ENCODE assay signal across 8 cellular contexts in genomic region chr6:122399348-122400120, GRCh38. TPM values are rescaled to one million over a fixed set of nuclear protein-coding genes. Genes with fewer than 3 reads are reported as not detected.
A peak's percentile ranks its signal among the peaks of the same experiment; 100 is the strongest.
DNase-seq lines count a peak whose midpoint lies in the region; ATAC-seq and TF ChIP-seq lines count a peak whose summit lies in the region.

Gene HSF2 (plus strand): TSS chr6:122399652. CDS start chr6:122399738, 86 bp downstream.

- peak within 1 kb of the TSS; percentile 94 for H3K4me3 ChIP-seq in PC-3 (ENCODE audit: low read length)
- peak within 1 kb of the TSS; percentile 78 to 94 for H3K4me3 ChIP-seq in esophagus (ENCODE audit: low read depth in 1 of 2, low read length in 2 of 2)
- H3K4me3 ChIP-seq in muscle layer of colon (ENCODE audit: low read depth in 1 of 2, low read length in 2 of 2) = peak within 1 kb of the TSS; percentile 80 to 86

- no peak for TF ChIP-seq CTCF in PC-3 (conservative IDR thresholded peaks at IDR 0.05; ENCODE audit: low read depth, low read length)

- H3K27ac ChIP-seq in PC-3 (ENCODE audit: low read length) (peak within 1 kb of the TSS; percentile 23), esophagus (ENCODE audit: low read depth in 2 of 2, low read length in 1 of 2) (peak within 1 kb of the TSS; percentile 90 to 91), muscle layer of colon (ENCODE audit: low read depth, low read length) (peak within 1 kb of the TSS; percentile 79)

- WGBS in esophagus, 2 donors = 0 to 1% methylated on average over 82 of the region's 82 CpGs

- no peaks in the 10 kb centered on the region for H4K20me1 ChIP-seq in PC-3 (ENCODE audit: low read length)

- peaks cover 16% of the 10 kb centered on the region for H3K4me1 ChIP-seq in PC-3 (ENCODE audit: insufficient read depth, low read length)
- no peaks in the 10 kb centered on the region for H3K4me1 ChIP-seq in esophagus (ENCODE audit: control insufficient read depth in 2 of 2, insufficient read depth in 2 of 2, low read length in 1 of 2)
- peaks cover 22% of the 10 kb centered on the region for H3K4me1 ChIP-seq in muscle layer of colon (ENCODE audit: insufficient read depth, low read length)

- CTCF ChIA-PET in PC-3 (lab: Charles Lee) = interaction anchor here (0.6 kb wide), 1 partner anchor 473 kb away, joined by 4 read pairs; no protein-coding TSS in a partner anchor

- H3F3A ChIP-seq in PC-3 (ENCODE audit: low read length, unreplicated experiment) = no peaks in the 10 kb centered on the region

- TF ChIP-seq EP300 in Ishikawa (IDR thresholded peaks at IDR 0.05; ENCODE audit: borderline replicate concordance) = no peak

- no peaks in the 10 kb centered on the region for H3K9me2 ChIP-seq in PC-3 (replicated peaks; ENCODE audit: low read length)

- DNase-seq in DMS153 (lab: John Stamatoyannopoulos, UW) = peak; percentile 96
- DNase-seq in PC-3 = peak; percentile 92
- peak; percentile 89 for DNase-seq in activated T-cell treated with anti-CD3 and anti-CD28 coated beads, Interleukin-2, amount 50 U/mL, for 1 hour
- peak; percentile 78 for DNase-seq in stimulated activated CD8-positive, alpha-beta memory T cell treated with anti-CD3 and anti-CD28 coated beads, Interleukin-7, amount 100 ng/mL, for 24 hours (ENCODE audit: low read depth)

- POLR2A ChIA-PET in PC-3 (lab: Charles Lee; ENCODE audit: unreplicated experiment) = no interaction called here

- no peaks in the 10 kb centered on the region for H3K36me3 ChIP-seq in PC-3 (ENCODE audit: low read depth, low read length)
- H3K36me3 ChIP-seq in esophagus (ENCODE audit: control insufficient read depth in 2 of 2, insufficient read depth in 2 of 2, low read length in 1 of 2) = no peaks in the 10 kb centered on the region
- no peaks in the 10 kb centered on the region for H3K36me3 ChIP-seq in muscle layer of colon (ENCODE audit: insufficient read depth, low read length)

- no peak for TF ChIP-seq RAD21 in Ishikawa (IDR thresholded peaks at IDR 0.05; ENCODE audit: low read depth)

- peak within 1 kb of the TSS; percentile 77 for H3K4me2 ChIP-seq in PC-3 (ENCODE audit: low read length)

- H3K27me3 ChIP-seq in PC-3 (ENCODE audit: low read length) (no peaks in the 10 kb centered on the region), esophagus (ENCODE audit: control insufficient read depth in 1 of 2, insufficient read depth in 2 of 2, low read length in 2 of 2) (no peaks in the 10 kb centered on the region), muscle layer of colon (ENCODE audit: control insufficient read depth in 1 of 2, insufficient read depth in 2 of 2, low read length in 2 of 2) (no peaks in the 10 kb centered on the region)

- ATAC-seq in GM21576 (IDR thresholded peaks at IDR 0.05; ENCODE audit: unreplicated experiment) (peak; percentile 99), PC-3 (peak; percentile 99)

- BruUV-seq in PC-3 (replicated peaks; lab: Mats Ljungman, UMichigan) = no TSS peak

- H3K9ac ChIP-seq in PC-3 (ENCODE audit: low read length) (peak within 1 kb of the TSS; percentile 88), muscle layer of colon (ENCODE audit: low read length) (peak within 1 kb of the TSS; percentile 68)

- intact Hi-C loops in PC-3 (cut with micrococcal nuclease) = loop anchor here (5.0 kb wide), 1 partner anchor 73 kb away; the partner anchor contains the start of gene SERINC1

- peak within 1 kb of the TSS; percentile 99 for H2AFZ ChIP-seq in PC-3 (ENCODE audit: low read length)

- H3K9me3 ChIP-seq in PC-3 (ENCODE audit: low read length) (no peaks in the 10 kb centered on the region), esophagus (ENCODE audit: control insufficient read depth in 2 of 2, insufficient read depth in 1 of 2, low read depth in 1 of 2, low read length in 1 of 2) (no peaks in the 10 kb centered on the region), muscle layer of colon (ENCODE audit: low read length) (no peaks in the 10 kb centered on the region)

- H3K79me2 ChIP-seq in PC-3 (ENCODE audit: low read length) = peaks cover 50% of the 10 kb centered on the region

TF ChIP-seq in Ishikawa, 13 proteins besides CTCF, POLR2A, EP300 and RAD21:
- TF ChIP-seq USF1 (IDR thresholded peaks at IDR 0.05) (peak; percentile 93), MAX (IDR thresholded peaks at IDR 0.05) (peak; percentile 85), YY1 (IDR thresholded peaks at IDR 0.05; ENCODE audit: low read depth) (peak; percentile 47; the same call in 1 of the 2 replicates), REST (IDR thresholded peaks at IDR 0.05; ENCODE audit: low read depth) (no peak), CEBPB (IDR thresholded peaks at IDR 0.05) (no peak), NFIC (IDR thresholded peaks at IDR 0.05) (no peak), TAF1 (IDR thresholded peaks at IDR 0.05; ENCODE audit: low read depth) (peak; percentile 66), TCF12 (IDR thresholded peaks at IDR 0.05; ENCODE audit: low read depth) (no peak), CREB1 (IDR thresholded peaks at IDR 0.05; ENCODE audit: low read depth) (peak; percentile 40; the same call in 1 of the 2 replicates)
TF ChIP-seq in Ishikawa: peak in this region for 5.

RNA-seq across cellular contexts. Expression of gene HSF2, which starts in this region (rescaled TPM):
- total RNA-seq in PC-3 (2014; rRNA removed) = 7.3 and 8.4 TPM in 2 replicates
- 1 to 10 TPM; 4.7 TPM for polyA plus RNA-seq in esophagus

Comparison
In these comparisons a context has a peak if more than half of its experiments do, and no peak if none do; other contexts are left out.
1. Peak in every context shown above with its lines: DNase-seq, ATAC-seq, H3K4me3 ChIP-seq and H3K27ac ChIP-seq.
2. H3K27ac ChIP-seq: peak in every context shown above with its lines; median percentile 90 in esophagus; 79 in muscle layer of colon; 23 in PC-3.